8 cellular contexts compared by ENCODE assay signal in genomic region chr9:101738566-101739183, GRCh38. TPM values are rescaled to one million over a fixed set of nuclear protein-coding genes. Genes with fewer than 3 reads are reported as not detected.
DNase-seq lines count a peak whose midpoint lies in the region; ATAC-seq and TF ChIP-seq lines count a peak whose summit lies in the region.

GRIN3A (minus strand) TSS chr9:101738647; CDS start chr9:101737979, 668 bp downstream.

- H3K4me2 ChIP-seq in PC-3 (ENCODE audit: low read length) = peak within 1 kb of the TSS; percentile 51

- no peaks in the 10 kb centered on the region for H3K36me3 ChIP-seq in PC-3 (ENCODE audit: low read depth, low read length)
- H3K36me3 ChIP-seq in left ventricle myocardium inferior = no peaks in the 10 kb centered on the region

- H4K20me1 ChIP-seq in PC-3 (ENCODE audit: low read length) = no peaks in the 10 kb centered on the region

- H3K9me2 ChIP-seq in PC-3 (replicated peaks; ENCODE audit: low read length) = no peaks in the 10 kb centered on the region

- DNase-seq in NCI-H1417 (lab: John Stamatoyannopoulos, UW) (peak; percentile 13 to 86 (median 81)), NCI-H1417 treated with DMSO at 0.1 percent for 48 hours (lab: John Stamatoyannopoulos, UW) (no peak), PC-3 (no peak), left ventricle myocardium inferior (peak; percentile 36), retinal pigment epithelial cell (ENCODE audit: low read depth) (no peak), NK-92 (lab: John Stamatoyannopoulos, UW; ENCODE audit: unreplicated experiment) (no peak), amniotic stem cell (lab: John Stamatoyannopoulos, UW) (no peak)

- H3K27me3 ChIP-seq in PC-3 (ENCODE audit: low read length) (peaks cover 46% of the 10 kb centered on the region), left ventricle myocardium inferior (ENCODE audit: low read depth) (peaks cover 83% of the 10 kb centered on the region)

- no peaks in the 10 kb centered on the region for H3K79me2 ChIP-seq in PC-3 (ENCODE audit: low read length)

- no peak for TF ChIP-seq POLR2A in GM18505 (IDR thresholded peaks at IDR 0.05; ENCODE audit: borderline replicate concordance, extremely low read depth, insufficient read depth, insufficient read length)

- POLR2A ChIA-PET in PC-3 (lab: Charles Lee; ENCODE audit: unreplicated experiment) = no interaction called here

- H3F3A ChIP-seq in PC-3 (ENCODE audit: low read length, unreplicated experiment) = no peaks in the 10 kb centered on the region

- peak; percentile 53; the same call in 1 of the 2 replicates for ATAC-seq in PC-3
- ATAC-seq in GM18505 (IDR thresholded peaks at IDR 0.05; ENCODE audit: unreplicated experiment) = no peak

- intact Hi-C loops in PC-3 (cut with micrococcal nuclease) (no loop called here), left ventricle myocardium inferior (cut with micrococcal nuclease) (no loop called here)

- peak within 1 kb of the TSS; percentile 32; the same call in 1 of the 2 replicates for H3K4me3 ChIP-seq in PC-3 (ENCODE audit: low read length)
- peak within 1 kb of the TSS; percentile 67 for H3K4me3 ChIP-seq in left ventricle myocardium inferior
- H3K4me3 ChIP-seq in retinal pigment epithelial cell (ENCODE audit: low read length) = peak within 1 kb of the TSS; percentile 52

- TF ChIP-seq CTCF in PC-3 (conservative IDR thresholded peaks at IDR 0.05; ENCODE audit: low read depth, low read length) (no peak), left ventricle myocardium inferior (IDR thresholded peaks at IDR 0.05; ENCODE audit: borderline replicate concordance) (peak; percentile 38), retinal pigment epithelial cell (conservative IDR thresholded peaks at IDR 0.05; ENCODE audit: low read depth, low read length) (peak; percentile 48)

- H3K4me1 ChIP-seq in PC-3 (ENCODE audit: insufficient read depth, low read length) = no peaks in the 10 kb centered on the region
- H3K4me1 ChIP-seq in left ventricle myocardium inferior = peaks cover 15% of the 10 kb centered on the region

- H2AFZ ChIP-seq in PC-3 (ENCODE audit: low read length) = no peak within 1 kb of the TSS

- no TSS peak for BruUV-seq in PC-3 (replicated peaks; lab: Mats Ljungman, UMichigan)

- H3K27ac ChIP-seq in PC-3 (ENCODE audit: low read length) (no peak within 1 kb of the TSS), left ventricle myocardium inferior (replicated peaks) (peak within 1 kb of the TSS; percentile 44)

- H3K9me3 ChIP-seq in PC-3 (ENCODE audit: low read length) = no peaks in the 10 kb centered on the region
- H3K9me3 ChIP-seq in left ventricle myocardium inferior (replicated peaks) = no peaks in the 10 kb centered on the region

- no peak within 1 kb of the TSS for H3K9ac ChIP-seq in PC-3 (ENCODE audit: low read length)

- CTCF ChIA-PET in PC-3 (lab: Charles Lee) = no interaction called here

RNA-seq across cellular contexts. Expression of gene GRIN3A, which starts in this region (rescaled TPM):
- total RNA-seq in PC-3 (2014; rRNA removed) = not detected in 2 replicates
- 0.49 TPM for total RNA-seq in left ventricle myocardium inferior

Comparison
In these comparisons a context has a peak if more than half of its experiments do, and no peak if none do; other contexts are left out.
1. DNase-seq: peak in NCI-H1417 (3 of 3); none in NCI-H1417 treated with DMSO at 0.1 percent for 48 hours (single experiment), PC-3 (single experiment), retinal pigment epithelial cell (single experiment), NK-92 (single experiment) and amniotic stem cell (single experiment).
2. Peak in ATAC-seq, H3K4me3 ChIP-seq and H3K4me2 ChIP-seq in PC-3; RNA of the gene not detected or under 1 TPM.
3. Peak in DNase-seq, H3K4me3 ChIP-seq and H3K27ac ChIP-seq in left ventricle myocardium inferior; RNA of the gene not detected or under 1 TPM.
4. Peak in every context shown above with its lines, with median percentiles within 50 percentile points of each other: H3K4me3 ChIP-seq.